8 cellular contexts compared by ENCODE assay signal in genomic region chr13:76991432-76991795, GRCh38. TPM values are rescaled to one million over a fixed set of nuclear protein-coding genes. Genes with fewer than 3 reads are reported as not detected.
DNase-seq lines count a peak whose midpoint lies in the region; ATAC-seq and TF ChIP-seq lines count a peak whose summit lies in the region.

No MANE protein-coding gene starts in this region.

- H3K4me3 ChIP-seq in fibroblast of pulmonary artery (replicated peaks; ENCODE audit: low read depth, low read length): peak overlapping the region; percentile 91

- H3K4me3 Mint-ChIP-seq in IgD-negative memory B cell: peak overlapping the region; percentile 97 to 99 (median 98)

- peaks cover 4% of the 10 kb centered on the region for H3K27me3 Mint-ChIP-seq in IgD-negative memory B cell

- DNase-seq in CD1c-positive myeloid dendritic cell (ENCODE audit: extremely low spot score) (peak; percentile 54), activated T-cell treated with anti-CD3 and anti-CD28 coated beads for 4 hours (peak; percentile 49), fibroblast of pulmonary artery (ENCODE audit: low read depth) (no peak), sciatic nerve (ENCODE audit: low spot score) (no peak), AML-193 (lab: John Stamatoyannopoulos, UW) (no peak), MV-4-11 (lab: John Stamatoyannopoulos, UW) (no peak)

- intact Hi-C loops in sciatic nerve (cut with DNase I): no loop called here

- no peaks in the 10 kb centered on the region for H3K9me3 Mint-ChIP-seq in IgD-negative memory B cell

- peak overlapping the region; percentile 96 to 100 (median 99) for H3K27ac Mint-ChIP-seq in IgD-negative memory B cell

- no peak for TF ChIP-seq CTCF in fibroblast of pulmonary artery (IDR thresholded peaks at IDR 0.05; ENCODE audit: low read length, missing control alignments)

- no peaks in the 10 kb centered on the region for H3K36me3 Mint-ChIP-seq in IgD-negative memory B cell

- peak; percentile 51 for ATAC-seq in GM21390 (IDR thresholded peaks at IDR 0.05; ENCODE audit: unreplicated experiment)
- ATAC-seq in sciatic nerve: peak; percentile 44

- H3K4me1 Mint-ChIP-seq in IgD-negative memory B cell: peaks cover 17 to 24% (median 20%) of the 10 kb centered on the region in 3 donors

RNA-seq across cellular contexts. Expression of gene CLN5, which starts 0.5 kb away (rescaled TPM):
- polyA plus RNA-seq in IgD-negative memory B cell: 16.9 TPM
- total RNA-seq in sciatic nerve: 46.5 TPM

RNA-seq across cellular contexts. Expression of gene FBXL3, which starts 35.5 kb away (rescaled TPM):
- polyA plus RNA-seq in IgD-negative memory B cell: 43.4 TPM
- 88.8 TPM for total RNA-seq in sciatic nerve

RNA-seq across cellular contexts. Expression of gene ACOD1, which starts 43.1 kb away (rescaled TPM):
- polyA plus RNA-seq in IgD-negative memory B cell: not detected
- not detected for total RNA-seq in sciatic nerve

Comparison
In these comparisons a context has a peak if more than half of its experiments do, and no peak if none do; other contexts are left out.
1. DNase-seq: peak in CD1c-positive myeloid dendritic cell (single experiment) and activated T-cell treated with anti-CD3 and anti-CD28 coated beads for 4 hours (single experiment); none in fibroblast of pulmonary artery (single experiment), sciatic nerve (single experiment), AML-193 (0 of 2) and MV-4-11 (single experiment).